ENCODE assay signal across 8 cellular contexts in genomic region chr12:104720346-104721064, GRCh38.
DNase-seq lines count a peak whose midpoint lies in the region; ATAC-seq and TF ChIP-seq lines count a peak whose summit lies in the region.

No MANE protein-coding gene starts in this region.

- peak overlapping the region; percentile 8 for H3K4me3 ChIP-seq in astrocyte of the cerebellum (ENCODE audit: low read depth, low read length)
- H3K4me3 ChIP-seq in mucosa of descending colon, result no peak overlapping the region

- H3K4me1 ChIP-seq in mucosa of descending colon (ENCODE audit: low read depth), result peaks cover 5% of the 10 kb centered on the region

- no peaks in the 10 kb centered on the region for H3K27me3 Mint-ChIP-seq in T-cell
- no peaks in the 10 kb centered on the region for H3K27me3 Mint-ChIP-seq in stimulated activated naive B cell treated with anti-CD40 and anti-IgM and Interleukin-4, amounts not matched to agents 10 μg/mL and 1 μg/mL and 100 μg/mL, for 72 hours

- H3K36me3 Mint-ChIP-seq in T-cell, result no peaks in the 10 kb centered on the region
- H3K36me3 Mint-ChIP-seq in stimulated activated naive B cell treated with anti-CD40 and anti-IgM and Interleukin-4, amounts not matched to agents 10 μg/mL and 1 μg/mL and 100 μg/mL, for 72 hours, result peaks cover 18 to 32% of the 10 kb centered on the region in 2 donors

- H3K4me3 Mint-ChIP-seq in T-cell, result peak overlapping the region; percentile 74 to 80 (median 77)
- H3K4me3 Mint-ChIP-seq in stimulated activated naive B cell treated with anti-CD40 and anti-IgM and Interleukin-4, amounts not matched to agents 10 μg/mL and 1 μg/mL and 100 μg/mL, for 72 hours, result peak overlapping the region; percentile 78 to 81

- POLR2A ChIA-PET in T-cell (lab: Charles Lee), result interaction anchor here (0.5 to 1.3 kb wide), 13 partner anchors 14 to 599 kb away, joined by 3 to 12 read pairs (median 4); no protein-coding TSS in a partner anchor

- no peak for TF ChIP-seq CTCF in GM13977 (IDR thresholded peaks at IDR 0.05; ENCODE audit: extremely low read depth, insufficient read depth, missing control alignments)
- TF ChIP-seq CTCF in astrocyte of the cerebellum (IDR thresholded peaks at IDR 0.05; ENCODE audit: low read depth, low read length, missing control alignments), result no peak
- no peak for TF ChIP-seq CTCF in mucosa of descending colon (IDR thresholded peaks at IDR 0.05)
- TF ChIP-seq CTCF in omental fat pad (IDR thresholded peaks at IDR 0.05), result no peak

- ATAC-seq in T-cell (replicated peaks in 1 of 4) (peak; percentile 72 to 81 (median 78)), mucosa of descending colon (peak; percentile 68), omental fat pad (ENCODE audit: low FRiP score) (no peak)
- ATAC-seq in stimulated activated naive B cell treated with anti-CD40 and anti-IgM and Interleukin-4, amounts not matched to agents 10 μg/mL and 1 μg/mL and 100 μg/mL, for 72 hours (replicated peaks), result peak; percentile 70 to 80

- H3K4me1 Mint-ChIP-seq in T-cell, result peaks cover 54 to 76% (median 71%) of the 10 kb centered on the region in 3 donors
- H3K4me1 Mint-ChIP-seq in stimulated activated naive B cell treated with anti-CD40 and anti-IgM and Interleukin-4, amounts not matched to agents 10 μg/mL and 1 μg/mL and 100 μg/mL, for 72 hours, result peaks cover 50 to 76% of the 10 kb centered on the region in 2 donors

- peak overlapping the region; percentile 90 to 93 for H3K27ac Mint-ChIP-seq in T-cell
- H3K27ac Mint-ChIP-seq in stimulated activated naive B cell treated with anti-CD40 and anti-IgM and Interleukin-4, amounts not matched to agents 10 μg/mL and 1 μg/mL and 100 μg/mL, for 72 hours, result peak overlapping the region; percentile 93

- H3K36me3 ChIP-seq in mucosa of descending colon (ENCODE audit: low read depth), result no peaks in the 10 kb centered on the region

- intact Hi-C loops in mucosa of descending colon (cut with DNase I, micrococcal nuclease), result no loop called here

- in situ Hi-C loops in GM13977 (cut with MboI; ENCODE audit: low pct_unique_long_range_greater_than_20kb, low sequenced_read_pairs, unreplicated experiment), result no loop called here
- in situ Hi-C loops in astrocyte of the cerebellum (cut with HindIII; ENCODE audit: low sequenced_read_pairs), result no loop called here

- H3K9me3 ChIP-seq in mucosa of descending colon, result no peaks in the 10 kb centered on the region

- CTCF ChIA-PET in T-cell (lab: Charles Lee), result interaction anchor here in 1 of 2 donors (0.8 to 1.3 kb wide), 4 partner anchors 10 to 70 kb away, joined by 3 to 4 read pairs (median 3); no protein-coding TSS in a partner anchor

- no peaks in the 10 kb centered on the region for H3K9me3 Mint-ChIP-seq in T-cell
- no peaks in the 10 kb centered on the region for H3K9me3 Mint-ChIP-seq in stimulated activated naive B cell treated with anti-CD40 and anti-IgM and Interleukin-4, amounts not matched to agents 10 μg/mL and 1 μg/mL and 100 μg/mL, for 72 hours

- peak; percentile 60 for DNase-seq in GM13977 (ENCODE audit: low spot score)
- DNase-seq in T-cell, result peak; percentile 42 to 88 (median 74)
- DNase-seq in astrocyte of the cerebellum (ENCODE audit: low read depth), result peak; percentile 85
- DNase-seq in mucosa of descending colon, result peak in 2 of 3 donors; percentile 46 to 49
- peak; percentile 39 for DNase-seq in stimulated activated naive B cell treated with anti-CD40 and anti-IgM and Interleukin-4, amounts not matched to agents 10 μg/mL and 1 μg/mL and 100 μg/mL, for 72 hours
- no peak for DNase-seq in cerebellum (ENCODE audit: low spot score)
- no peak for DNase-seq in COR-L47 (lab: John Stamatoyannopoulos, UW)
- DNase-seq in omental fat pad (ENCODE audit: low spot score), result no peak

Comparison
In these comparisons a context has a peak if more than half of its experiments do, and no peak if none do; other contexts are left out.
1. DNase-seq: peak in GM13977 (single experiment), T-cell (34 of 34), astrocyte of the cerebellum (single experiment), mucosa of descending colon (2 of 3) and stimulated activated naive B cell treated with anti-CD40 and anti-IgM and Interleukin-4, amounts not matched to agents 10 μg/mL and 1 μg/mL and 100 μg/mL, for 72 hours (single experiment); none in cerebellum (single experiment), COR-L47 (single experiment) and omental fat pad (single experiment).